ENCODE assay signal across 1 cellular context in genomic region chr7:109462171-109462570, GRCh38.
TF ChIP-seq lines count a peak whose summit lies in the region.

No MANE protein-coding gene starts in this region.

TF ChIP-seq in IMR-90, 13 proteins besides CTCF, POLR2A, EP300 and RAD21:
- TF ChIP-seq MAFK (IDR thresholded peaks at IDR 0.05; ENCODE audit: low read depth, low read length) (no peak), FOS (IDR thresholded peaks at IDR 0.05; ENCODE audit: low read depth, low read length) (no peak), CEBPB (IDR thresholded peaks at IDR 0.05; ENCODE audit: low read depth, low read length) (0 out of 2 replicates have a peak, but pooled peaks have one; percentile 16), BHLHE40 (IDR thresholded peaks at IDR 0.05; ENCODE audit: low read depth, low read length) (no peak), NFE2L2 (IDR thresholded peaks at IDR 0.05; ENCODE audit: low read depth, low read length) (no peak), CHD1 (IDR thresholded peaks at IDR 0.05; ENCODE audit: low read depth, low read length) (no peak)
